ENCODE assay signal across 20 cellular contexts in genomic region chr12:116862167-116862566, GRCh38. TPM values are rescaled to one million over a fixed set of nuclear protein-coding genes. Genes with fewer than 3 reads are reported as not detected.
"Had no signal": no experiment of that assay in that cellular context is flagged by ENCODE, and none has a peak within 500 bp of the region (broad histone marks: within the 10 kb centered on the region; RNA-seq: fewer than 3 reads in every experiment).

No MANE protein-coding gene starts in this region.

- H3K27ac ChIP-seq: foreskin keratinocyte, left lung, neutrophil, ovary, prostate gland, WERI-Rb-1 had no signal

- DNase-seq: activated CD4-positive, alpha-beta T cell treated with anti-CD3 and anti-CD28 coated beads for 1 hour; activated CD4-positive, alpha-beta T cell treated with anti-CD3 and anti-CD28 coated beads, Interleukin-2, amount 50 U/mL, for 1 hour; activated gamma-delta T cell treated with Interleukin-2 at 50 U/mL for 16 hours; activated T-cell treated with anti-CD3 and anti-CD28 coated beads, Interleukin-2, amount 50 U/mL, for 1 hour; effector CD8-positive, alpha-beta T cell; foreskin keratinocyte; immature natural killer cell; left lung; natural killer cell; ovary; stimulated activated CD4-positive, alpha-beta T cell treated with anti-CD3 and anti-CD28 coated beads, Interleukin-4, amount 100 ng/mL, for 24 hours; T-helper 1 cell; tibial artery; WERI-Rb-1 had no signal

- ATAC-seq: foreskin keratinocyte, left lung, natural killer cell had no signal

- H3K27ac Mint-ChIP-seq: activated naive CD8-positive, alpha-beta T cell; immature natural killer cell; natural killer cell; stimulated activated naive CD8-positive, alpha-beta T cell treated with anti-CD3 and anti-CD28 coated beads, Interleukin-15, Interleukin-2, amounts not matched to agents 100 ng/mL and 50 ng/mL, for 24 hours had no signal

- H3K9me3 Mint-ChIP-seq: immature natural killer cell, natural killer cell had no signal

- H3K9me3 ChIP-seq: left lung, neutrophil, ovary, prostate gland, tibial artery had no signal

- H3K4me1 ChIP-seq: foreskin keratinocyte, left lung, prostate gland had no signal

- H3K4me3 Mint-ChIP-seq: activated naive CD8-positive, alpha-beta T cell; immature natural killer cell; natural killer cell; stimulated activated naive CD8-positive, alpha-beta T cell treated with anti-CD3 and anti-CD28 coated beads, Interleukin-15, Interleukin-2, amounts not matched to agents 100 ng/mL and 50 ng/mL, for 24 hours had no signal

- H3K27me3 ChIP-seq: ovary, tibial artery had no signal

- H3K36me3 ChIP-seq: left lung, neutrophil, ovary, prostate gland, tibial artery, WERI-Rb-1 had no signal

- H3K36me3 Mint-ChIP-seq: activated naive CD8-positive, alpha-beta T cell; immature natural killer cell; natural killer cell had no signal

- H3K4me1 Mint-ChIP-seq: natural killer cell had no signal

- H3K4me3 ChIP-seq: left lung, ovary, prostate gland had no signal

RNA-seq across cellular contexts. Expression of gene HRK, which starts 19.1 kb away (rescaled TPM):
- total RNA-seq: bronchial epithelial cell, foreskin keratinocyte, lung microvascular endothelial cell had no signal
- polyA plus RNA-seq: foreskin keratinocyte, immature natural killer cell had no signal
